Comparison of ENCODE assay signal across 1 cellular context in genomic region chr14:53278602-53279506, GRCh38.
TF ChIP-seq lines count a peak whose summit lies in the region.

No MANE protein-coding gene starts in this region.

TF ChIP-seq in GM23338, 12 proteins besides CTCF, POLR2A, EP300 and RAD21 (continued from another document):
- TF ChIP-seq REST (IDR thresholded peaks at IDR 0.05; ENCODE audit: unreplicated experiment) (no peak), STAT1 (IDR thresholded peaks at IDR 0.05; ENCODE audit: unreplicated experiment) (no peak)
TF ChIP-seq in GM23338: peak in this region for 0.
